ENCODE assay signal across 10 cellular contexts in genomic region chr11:1387961-1388762, GRCh38. TPM values are rescaled to one million over a fixed set of nuclear protein-coding genes. Genes with fewer than 3 reads are reported as not detected.
DNase-seq lines count a peak whose midpoint lies in the region; ATAC-seq and TF ChIP-seq lines count a peak whose summit lies in the region.
"Had no signal": no experiment of that assay in that cellular context is flagged by ENCODE, and none has a peak within 500 bp of the region (broad histone marks: within the 10 kb centered on the region; RNA-seq: fewer than 3 reads in every experiment).

No MANE protein-coding gene starts in this region.

- H4K8ac ChIP-seq in H9 (replicated peaks; ENCODE audit: insufficient read length, low read depth, low read length), result no peak overlapping the region

- H3K14ac ChIP-seq in H9 (ENCODE audit: insufficient read depth, low read length), result no peak overlapping the region

- peaks cover 0 to 2% (median 0%) of the 10 kb centered on the region in 8 donors for H3K9me3 Mint-ChIP-seq in CD4-positive, alpha-beta memory T cell
- no peaks in the 10 kb centered on the region; a peak in 1 of 5 replicates for H3K9me3 Mint-ChIP-seq in H9
- no peaks in the 10 kb centered on the region for H3K9me3 Mint-ChIP-seq in activated naive CD4-positive, alpha-beta T cell treated with anti-CD3 and anti-CD28 coated beads, Interleukin-2, amount 50 U/mL, for 24 hours
- H3K9me3 Mint-ChIP-seq in mesothelial cell of epicardium, result no peaks in the 10 kb centered on the region

- peaks cover 9 to 33% (median 13%) of the 10 kb centered on the region in 4 donors for H3K4me1 Mint-ChIP-seq in CD4-positive, alpha-beta memory T cell
- H3K4me1 Mint-ChIP-seq in H9 (peaks cover 15 to 17% of the 10 kb centered on the region in 2 experiments), mesothelial cell of epicardium (peaks cover 3% of the 10 kb centered on the region)
- H3K4me1 Mint-ChIP-seq in activated naive CD4-positive, alpha-beta T cell treated with anti-CD3 and anti-CD28 coated beads, Interleukin-2, amount 50 U/mL, for 24 hours, result peaks cover 18% of the 10 kb centered on the region

- H3K27ac Mint-ChIP-seq in CD4-positive, alpha-beta memory T cell, result peak overlapping the region in 1 of 7 donors; percentile 42
- H3K27ac Mint-ChIP-seq in H9, result no peak overlapping the region
- H3K27ac Mint-ChIP-seq in activated naive CD4-positive, alpha-beta T cell treated with anti-CD3 and anti-CD28 coated beads, Interleukin-2, amount 50 U/mL, for 24 hours, result no peak overlapping the region
- no peak overlapping the region for H3K27ac Mint-ChIP-seq in mesothelial cell of epicardium

- peaks cover 9% of the 10 kb centered on the region for H3K4me1 ChIP-seq in CD4-positive, alpha-beta memory T cell (ENCODE audit: insufficient read depth, low read length)
- no peaks in the 10 kb centered on the region; the same call in 1 of the 2 replicates for H3K4me1 ChIP-seq in H9 (ENCODE audit: insufficient read depth, low read length)

- WGBS in H9 (ENCODE audit: extremely low coverage, insufficient read length, low lambda C conversion rate), result no CpG with 5 or more reads among the region's 22 CpGs

- H3K56ac ChIP-seq in H9 (ENCODE audit: insufficient read length, low read depth, low read length), result no peak overlapping the region

- H2AFZ ChIP-seq in H9 (ENCODE audit: low read length), result no peak overlapping the region

- POLR2A ChIA-PET in CD4-positive, alpha-beta memory T cell (lab: Charles Lee; ENCODE audit: partially characterized antibody), result interaction anchor here (1.9 to 3.4 kb wide), 2 partner anchors 78 to 125 kb away, joined by 12 to 21 read pairs; partner anchors contain the start of gene TOLLIP

- no peak overlapping the region for H4K91ac ChIP-seq in H9 (ENCODE audit: insufficient read length, low read depth, low read length)

- no peak overlapping the region for H3K27ac ChIP-seq in CD4-positive, alpha-beta memory T cell (ENCODE audit: low read depth, low read length)
- H3K27ac ChIP-seq in H9 (ENCODE audit: insufficient read length, low read depth, low read length), result no peak overlapping the region

- peak overlapping the region; percentile 51 for H3K4me2 ChIP-seq in H9 (ENCODE audit: insufficient read depth, insufficient read length, low read length)

- H4K5ac ChIP-seq in H9 (ENCODE audit: insufficient read length, low read depth, low read length), result no peak overlapping the region

- TF ChIP-seq CTCF in H9 (conservative IDR thresholded peaks at IDR 0.05), result peak; percentile 55
- TF ChIP-seq CTCF in mesothelial cell of epicardium (IDR thresholded peaks at IDR 0.05; ENCODE audit: unreplicated experiment), result no peak

- no peak overlapping the region for H3K23ac ChIP-seq in H9 (ENCODE audit: insufficient read length, low read depth, low read length)

- H2BK120ac ChIP-seq in H9 (ENCODE audit: low read depth, low read length, poor library complexity, severe bottlenecking), result no peak overlapping the region

- no peaks in the 10 kb centered on the region for H3K79me1 ChIP-seq in H9 (ENCODE audit: insufficient read depth, low read depth, low read length, poor library complexity, severe bottlenecking)

- H3K4ac ChIP-seq in H9 (ENCODE audit: low read depth, low read length), result no peak overlapping the region

- H3K9ac ChIP-seq in H9 (ENCODE audit: extremely low read depth, insufficient read length, low read length), result peak overlapping the region; percentile 63

- H3T11ph ChIP-seq in H9 (ENCODE audit: low read length), result no peak overlapping the region

- ATAC-seq in HG03432 (IDR thresholded peaks at IDR 0.05; ENCODE audit: unreplicated experiment) (no peak), GM18517 (IDR thresholded peaks at IDR 0.05; ENCODE audit: unreplicated experiment) (no peak)

- H2BK20ac ChIP-seq in H9 (ENCODE audit: low read depth, low read length, poor library complexity, severe bottlenecking), result no peak overlapping the region

- no peak for DNase-seq in CD4-positive, alpha-beta memory T cell
- DNase-seq in H9 (peak; percentile 71), mesothelial cell of epicardium (ENCODE audit: low spot score in 2 of 2, unreplicated experiment in 2 of 2) (peak in 1 of 2 experiments; percentile 15), NCI-H2227 (lab: John Stamatoyannopoulos, UW; ENCODE audit: unreplicated experiment) (no peak), NCI-H1105 treated with DMSO at 0.1 percent for 48 hours (lab: John Stamatoyannopoulos, UW) (no peak)
- DNase-seq: NK-92 treated with Interleukin-12 subunit alpha and Interleukin-12 subunit beta, amount 100 ng/mL, for 24 hours; uterus had no signal

- no peaks in the 10 kb centered on the region for H3K9me3 ChIP-seq in CD4-positive, alpha-beta memory T cell (ENCODE audit: control insufficient read depth in 1 of 2, low read length in 2 of 2)
- H3K9me3 ChIP-seq in H9 (ENCODE audit: control insufficient read depth, low read depth, low read length), result no peaks in the 10 kb centered on the region
- H3K9me3 ChIP-seq: uterus had no signal

- no peak overlapping the region for H2BK5ac ChIP-seq in H9 (ENCODE audit: insufficient read length, low read length)

- no peak overlapping the region for H2AK5ac ChIP-seq in H9 (ENCODE audit: insufficient read length, low read length)

- H2BK12ac ChIP-seq in H9 (ENCODE audit: insufficient read length, low read depth, low read length), result no peak overlapping the region

- H3K36me3 Mint-ChIP-seq in CD4-positive, alpha-beta memory T cell, result no peaks in the 10 kb centered on the region
- peaks cover under 1 to 14% (median 7%) of the 10 kb centered on the region in 3 experiments; a peak in 5 of 7 replicates for H3K36me3 Mint-ChIP-seq in H9 (ENCODE audit: insufficient read depth in 1 of 3, low read depth in 3 of 3)
- no peaks in the 10 kb centered on the region for H3K36me3 Mint-ChIP-seq in activated naive CD4-positive, alpha-beta T cell treated with anti-CD3 and anti-CD28 coated beads, Interleukin-2, amount 50 U/mL, for 24 hours
- H3K36me3 Mint-ChIP-seq in mesothelial cell of epicardium, result no peaks in the 10 kb centered on the region

- peaks cover 10 to 16% of the 10 kb centered on the region in 2 donors for H3K27me3 Mint-ChIP-seq in CD4-positive, alpha-beta memory T cell
- H3K27me3 Mint-ChIP-seq in H9 (ENCODE audit: low read depth), result peaks cover 28% of the 10 kb centered on the region
- peaks cover 17% of the 10 kb centered on the region for H3K27me3 Mint-ChIP-seq in activated naive CD4-positive, alpha-beta T cell treated with anti-CD3 and anti-CD28 coated beads, Interleukin-2, amount 50 U/mL, for 24 hours
- H3K27me3 Mint-ChIP-seq in mesothelial cell of epicardium (ENCODE audit: low read depth), result peaks cover 66% of the 10 kb centered on the region

- H3K23me2 ChIP-seq in H9 (ENCODE audit: insufficient read length, low read depth, low read length, poor library complexity, severe bottlenecking), result peaks cover 14% of the 10 kb centered on the region

- intact Hi-C loops in CD4-positive, alpha-beta memory T cell (cut with micrococcal nuclease), result loop anchor here (5.0 kb wide), 1 partner anchor 691 kb away; the partner anchor contains the start of genes DEAF1 and TMEM80

- CTCF ChIA-PET in CD4-positive, alpha-beta memory T cell (lab: Charles Lee; ENCODE audit: partially characterized antibody), result interaction anchor here (0.9 to 1.2 kb wide), 2 partner anchors 125 to 186 kb away, joined by 3 to 4 read pairs; no protein-coding TSS in a partner anchor

- H3K4me3 Mint-ChIP-seq in CD4-positive, alpha-beta memory T cell, result peak overlapping the region in 5 of 8 donors; percentile 51 to 70 (median 60)
- H3K4me3 Mint-ChIP-seq in H9 (peak overlapping the region; percentile 67 to 82), mesothelial cell of epicardium (peak overlapping the region; percentile 60)
- H3K4me3 Mint-ChIP-seq in activated naive CD4-positive, alpha-beta T cell treated with anti-CD3 and anti-CD28 coated beads, Interleukin-2, amount 50 U/mL, for 24 hours, result peak overlapping the region; percentile 55

- H4K20me1 ChIP-seq in H9 (ENCODE audit: control insufficient read depth, insufficient read depth, insufficient read length), result peaks cover 2% of the 10 kb centered on the region

- peaks cover 8% of the 10 kb centered on the region for H3K27me3 ChIP-seq in CD4-positive, alpha-beta memory T cell (ENCODE audit: insufficient read depth, low read length)
- no peaks in the 10 kb centered on the region; the same call in 1 of the 2 replicates for H3K27me3 ChIP-seq in H9 (ENCODE audit: insufficient read depth, low read length)

- peaks cover 17% of the 10 kb centered on the region; the same call in 1 of the 2 replicates for H3K79me2 ChIP-seq in H9 (ENCODE audit: insufficient read depth, low read length)

- H3K36me3 ChIP-seq in CD4-positive, alpha-beta memory T cell (ENCODE audit: insufficient read depth, low read length), result no peaks in the 10 kb centered on the region
- H3K36me3 ChIP-seq: uterus had no signal

- H3K18ac ChIP-seq in H9 (ENCODE audit: insufficient read length, low read depth, low read length), result no peak overlapping the region

- H2BK15ac ChIP-seq in H9 (ENCODE audit: low read depth, low read length), result no peak overlapping the region

- H3K4me3 ChIP-seq in CD4-positive, alpha-beta memory T cell (ENCODE audit: low read length in 2 of 2), result peak overlapping the region in 1 of 2 donors; percentile 58

RNA-seq across cellular contexts. Expression of gene BRSK2, which starts 1.6 kb away (rescaled TPM):
- under 1 TPM; 0.35 to 0.47 TPM for total RNA-seq in CD4-positive, alpha-beta memory T cell
- polyA plus RNA-seq in CD4-positive, alpha-beta memory T cell, result under 1 TPM; 0.18 to 0.30 TPM
- 24.2 and 28.4 TPM in 2 replicates for total RNA-seq in H9 (2021)
- total RNA-seq in mesothelial cell of epicardium, result 4.6 to 6.8 TPM (median 4.9 TPM) in 3 replicates
